Comparison of ENCODE assay signal across 8 cellular contexts in genomic region chr17:39547713-39548478, GRCh38. TPM values are rescaled to one million over a fixed set of nuclear protein-coding genes. Genes with fewer than 3 reads are reported as not detected.
DNase-seq lines count a peak whose midpoint lies in the region; ATAC-seq and TF ChIP-seq lines count a peak whose summit lies in the region.

No MANE protein-coding gene starts in this region.

- H3K36me3 ChIP-seq in RWPE2 (ENCODE audit: low read depth) = peaks cover 6% of the 10 kb centered on the region; the same call in 1 of the 2 replicates

- H3K4me1 ChIP-seq in RWPE2 (ENCODE audit: insufficient read depth, poor library complexity, severe bottlenecking) = no peaks in the 10 kb centered on the region

- no peak overlapping the region for H3K4me3 Mint-ChIP-seq in glutamatergic neuron (ENCODE audit: unreplicated experiment)

- H3K27me3 Mint-ChIP-seq in glutamatergic neuron (ENCODE audit: unreplicated experiment) = peaks cover 5% of the 10 kb centered on the region

- no peak overlapping the region for H3K4me3 ChIP-seq in RWPE2 (ENCODE audit: severe bottlenecking)

- intact Hi-C loops in posterior cingulate gyrus (cut with DNase I) = loop anchor here (5.0 kb wide), 1 partner anchor 74 kb away; no protein-coding TSS in a partner anchor

- TF ChIP-seq CTCF in RWPE2 (IDR thresholded peaks at IDR 0.05; ENCODE audit: poor library complexity, severe bottlenecking) (peak; percentile 88), glutamatergic neuron (IDR thresholded peaks at IDR 0.05; ENCODE audit: partially characterized antibody, unreplicated experiment) (peak; percentile 97)

- peaks cover 6% of the 10 kb centered on the region for H3K9me3 Mint-ChIP-seq in glutamatergic neuron (ENCODE audit: unreplicated experiment)

- H3K27me3 ChIP-seq in RWPE2 (ENCODE audit: insufficient read depth, poor library complexity, severe bottlenecking) = no peaks in the 10 kb centered on the region

- H3K27ac ChIP-seq in RWPE2 (ENCODE audit: poor library complexity, severe bottlenecking) = no peak overlapping the region

- DNase-seq in CD1c-positive myeloid dendritic cell (ENCODE audit: extremely low spot score) (peak; percentile 76), RWPE2 (ENCODE audit: low spot score) (no peak), activated gamma-delta T cell treated with Interleukin-2 at 50 U/mL for 16 hours (peak; percentile 72), glutamatergic neuron (peak; percentile 86), posterior cingulate gyrus (peak; percentile 47 to 96 (median 77)), ureter (ENCODE audit: low spot score) (peak; percentile 71)

- peaks cover 6% of the 10 kb centered on the region for H3K4me1 Mint-ChIP-seq in glutamatergic neuron (ENCODE audit: low read depth, unreplicated experiment)

- H3K36me3 Mint-ChIP-seq in glutamatergic neuron (ENCODE audit: unreplicated experiment) = no peaks in the 10 kb centered on the region

- no peak overlapping the region for H3K27ac Mint-ChIP-seq in glutamatergic neuron (ENCODE audit: unreplicated experiment)

- ATAC-seq in HG03439 (IDR thresholded peaks at IDR 0.05; ENCODE audit: unreplicated experiment) = peak; percentile 54
- ATAC-seq in RWPE2 (ENCODE audit: low read depth) = peak; percentile 74
- no peak for ATAC-seq in GM21723 (IDR thresholded peaks at IDR 0.05; ENCODE audit: unreplicated experiment)

- no peaks in the 10 kb centered on the region for H3K9me3 ChIP-seq in RWPE2 (ENCODE audit: severe bottlenecking)

RNA-seq across cellular contexts. Expression of gene NEUROD2, which starts 59.8 kb away (rescaled TPM):
- 6.3 TPM for total RNA-seq in glutamatergic neuron (ENCODE audit: unreplicated experiment)
- total RNA-seq in ureter = not detected
